In genomic region chr17:974778-975177, GRCh38 we compare ENCODE assay signal across 7 cellular contexts. TPM values are rescaled to one million over a fixed set of nuclear protein-coding genes. Genes with fewer than 3 reads are reported as not detected.
DNase-seq lines count a peak whose midpoint lies in the region; ATAC-seq and TF ChIP-seq lines count a peak whose summit lies in the region.
"Not testable (repeated sequence)": the region's sequence is repeated elsewhere in the genome, so short reads cannot be mapped to it uniquely, and the experiment has no call there.

No MANE protein-coding gene starts in this region.

- not testable (repeated sequence) for H2BK20ac ChIP-seq in IMR-90 (ENCODE audit: low read depth, low read length)

- not testable (repeated sequence) for H3K36me3 ChIP-seq in Caco-2 (ENCODE audit: control insufficient read depth, insufficient read depth, low read length); mammary epithelial cell (ENCODE audit: insufficient read depth, low read length); cardiac muscle cell; lower lobe of right lung; trophoblast cell (ENCODE audit: control insufficient read depth in 1 of 2, insufficient read depth in 2 of 2, low read length in 2 of 2); transverse colon
- peaks cover 12% of the 10 kb centered on the region for H3K36me3 ChIP-seq in IMR-90 (ENCODE audit: control insufficient read depth, insufficient read depth, low read length)

- not testable (repeated sequence) for H4K5ac ChIP-seq in IMR-90 (ENCODE audit: low read depth, low read length)

- peaks cover 13% of the 10 kb centered on the region for H3K9me1 ChIP-seq in IMR-90 (ENCODE audit: insufficient read depth, low read length)

- H4K12ac ChIP-seq in trophoblast cell (ENCODE audit: low read depth, low read length), result not testable (repeated sequence)

- 93% methylated on average over 2 of the region's 2 CpGs; no CpG with 5 or more reads in 1 of the 2 experiments for WGBS in IMR-90 (ENCODE audit: extremely low coverage in 2 of 2, insufficient read length in 1 of 2), 2 experiments
- WGBS in mammary epithelial cell (ENCODE audit: low coverage, missing lambda C conversion rate), result 88% methylated on average over 2 of the region's 2 CpGs
- whole genome bisulfite sequencing in trophoblast cell (ENCODE audit: extremely low coverage, insufficient coverage, insufficient read length), result no CpG with 5 or more reads among the region's 2 CpGs
- WGBS in transverse colon (ENCODE audit: low coverage in 1 of 2), 2 donors, result 65 to 80% methylated on average over 2 of the region's 2 CpGs

- peaks cover 25% of the 10 kb centered on the region for H3K4me1 Mint-ChIP-seq in Caco-2 (ENCODE audit: low read depth, unreplicated experiment)

- not testable (repeated sequence) for ATAC-seq in IMR-90 (ENCODE audit: low read depth); lower lobe of right lung

- intact Hi-C loops in Caco-2 (cut with micrococcal nuclease; ENCODE audit: unreplicated experiment) (loop anchor here (5.0 kb wide), 1 partner anchor 97 kb away; no protein-coding TSS in a partner anchor), transverse colon (cut with DNase I; ENCODE audit: low total_unique reads) (loop anchor here (10.0 kb wide), 2 partner anchors 60 to 90 kb away; no protein-coding TSS in a partner anchor)
- intact Hi-C loops in IMR-90 (cut with micrococcal nuclease); mammary epithelial cell (cut with micrococcal nuclease); lower lobe of right lung (cut with DNase I): not testable (repeated sequence)

- H3K4me2 ChIP-seq in IMR-90 (ENCODE audit: low read depth, low read length) (peak overlapping the region; percentile 57; the same call in 1 of the 2 replicates), mammary epithelial cell (ENCODE audit: insufficient read depth, low read depth, low read length) (peak overlapping the region; percentile 28)
- H3K4me2 ChIP-seq in trophoblast cell (ENCODE audit: low read length), result not testable (repeated sequence)

- not testable (repeated sequence) for H2AK5ac ChIP-seq in IMR-90 (ENCODE audit: low read depth, low read length); trophoblast cell (ENCODE audit: low read length)

- peaks cover 86% of the 10 kb centered on the region for H3K79me2 ChIP-seq in mammary epithelial cell (ENCODE audit: insufficient read depth, low read length)
- H3K79me2 ChIP-seq in trophoblast cell (ENCODE audit: control insufficient read depth, insufficient read depth, low read length, poor library complexity), result peaks cover 31% of the 10 kb centered on the region

- DNase-seq in Caco-2; IMR-90; mammary epithelial cell; cardiac muscle cell (ENCODE audit: low read depth in 1 of 2, low spot score in 1 of 2); trophoblast cell; transverse colon: not testable (repeated sequence)
- DNase-seq in lower lobe of right lung, result peak; percentile 31

- H3K4me1 ChIP-seq in Caco-2, result peaks cover 46% of the 10 kb centered on the region
- peaks cover 14% of the 10 kb centered on the region for H3K4me1 ChIP-seq in IMR-90 (ENCODE audit: control insufficient read depth, insufficient read depth, low read length)
- H3K4me1 ChIP-seq in mammary epithelial cell (ENCODE audit: insufficient read depth, low read length), result peaks cover 41% of the 10 kb centered on the region
- H3K4me1 ChIP-seq in cardiac muscle cell (ENCODE audit: low read depth), result peaks cover 43% of the 10 kb centered on the region
- H3K4me1 ChIP-seq in lower lobe of right lung, result peaks cover 43% of the 10 kb centered on the region
- H3K4me1 ChIP-seq in trophoblast cell (ENCODE audit: control insufficient read depth in 1 of 2, insufficient read depth in 2 of 2, low read length in 2 of 2), result peaks cover 14 to 16% of the 10 kb centered on the region in 2 experiments
- peaks cover 0 to 27% (median 9%) of the 10 kb centered on the region in 4 donors for H3K4me1 ChIP-seq in transverse colon

- not testable (repeated sequence) for H3K18ac ChIP-seq in IMR-90 (ENCODE audit: low read depth, low read length); trophoblast cell (ENCODE audit: low read length)

- H3K9ac ChIP-seq in IMR-90 (ENCODE audit: low read depth, low read length); mammary epithelial cell (ENCODE audit: insufficient read depth, low read length); trophoblast cell (ENCODE audit: low read length): not testable (repeated sequence)

- H4K91ac ChIP-seq in IMR-90 (ENCODE audit: insufficient read depth, low read depth, low read length); trophoblast cell (ENCODE audit: low read depth, low read length): not testable (repeated sequence)

- not testable (repeated sequence) for H3K4me3 Mint-ChIP-seq in Caco-2 (ENCODE audit: unreplicated experiment)

- not testable (repeated sequence) for TF ChIP-seq POLR2A in IMR-90 (IDR thresholded peaks at IDR 0.05; ENCODE audit: low read depth, low read length); transverse colon (IDR thresholded peaks at IDR 0.05)

- peaks cover 75% of the 10 kb centered on the region for H3K36me3 Mint-ChIP-seq in Caco-2 (ENCODE audit: insufficient read depth, unreplicated experiment)

- not testable (repeated sequence) for H3K56ac ChIP-seq in IMR-90 (ENCODE audit: extremely low read depth, insufficient read depth, low read length)

- H2AFZ ChIP-seq in IMR-90 (replicated peaks; ENCODE audit: low read length, poor library complexity); mammary epithelial cell (ENCODE audit: low read depth, low read length); trophoblast cell (ENCODE audit: insufficient read depth, low read length, poor library complexity): not testable (repeated sequence)

- POLR2A ChIA-PET in Caco-2 (lab: Charles Lee); IMR-90 (lab: Charles Lee; ENCODE audit: unreplicated experiment): not testable (repeated sequence)

- H3K27ac ChIP-seq in IMR-90 (ENCODE audit: insufficient read depth, low read length); mammary epithelial cell (ENCODE audit: insufficient read depth, low read depth, low read length); lower lobe of right lung; trophoblast cell (ENCODE audit: low read depth, low read length): not testable (repeated sequence)
- H3K27ac ChIP-seq in cardiac muscle cell (peak overlapping the region; percentile 49), transverse colon (peak overlapping the region in 3 of 4 donors; percentile 90 to 91 (median 91))

- H3K4me3 ChIP-seq in Caco-2 (ENCODE audit: low read depth, low read length); IMR-90 (ENCODE audit: insufficient read depth, low read depth, low read length); mammary epithelial cell (replicated peaks in 1 of 3; ENCODE audit: insufficient read depth in 1 of 3, low read depth in 2 of 3, low read length in 3 of 3); cardiac muscle cell; lower lobe of right lung; trophoblast cell (ENCODE audit: low read depth, low read length); transverse colon: not testable (repeated sequence)

- not testable (repeated sequence) for TF ChIP-seq EP300 in transverse colon (IDR thresholded peaks at IDR 0.05; ENCODE audit: low read depth)

- not testable (repeated sequence) for H2BK15ac ChIP-seq in IMR-90 (ENCODE audit: low read depth, low read length)

- peaks cover 81% of the 10 kb centered on the region for H4K20me1 ChIP-seq in IMR-90 (ENCODE audit: insufficient read depth, low read length)
- H4K20me1 ChIP-seq in mammary epithelial cell (ENCODE audit: insufficient read depth, low read length), result not testable (repeated sequence)

- not testable (repeated sequence) for H3K27me3 ChIP-seq in Caco-2 (replicated peaks; ENCODE audit: control insufficient read depth, insufficient read depth, low read length); IMR-90 (ENCODE audit: control insufficient read depth, insufficient read depth, low read length); mammary epithelial cell (ENCODE audit: insufficient read depth, low read length); cardiac muscle cell; lower lobe of right lung (ENCODE audit: low read depth); trophoblast cell (ENCODE audit: insufficient read depth, low read length)
- peaks cover 43% of the 10 kb centered on the region for H3K27me3 ChIP-seq in transverse colon

- not testable (repeated sequence) for H2BK12ac ChIP-seq in trophoblast cell (ENCODE audit: low read length)

- BruUV-seq in Caco-2 (replicated peaks; lab: Mats Ljungman, UMichigan); IMR-90 (replicated peaks; lab: Mats Ljungman, UMichigan); mammary epithelial cell (replicated peaks; lab: Mats Ljungman, UMichigan): not testable (repeated sequence)

- H3K9me3 ChIP-seq in Caco-2; IMR-90 (ENCODE audit: control insufficient read depth, insufficient read depth, low read length); mammary epithelial cell (replicated peaks; ENCODE audit: insufficient read depth, low read length); cardiac muscle cell (ENCODE audit: low read depth); lower lobe of right lung; trophoblast cell (ENCODE audit: insufficient read depth, low read depth, low read length); transverse colon: not testable (repeated sequence)

- peaks cover 22 to 64% of the 10 kb centered on the region in 2 experiments for H3K79me1 ChIP-seq in IMR-90 (ENCODE audit: low read depth in 1 of 2, low read length in 2 of 2)
- H3K79me1 ChIP-seq in trophoblast cell (ENCODE audit: low read length), result peaks cover 11% of the 10 kb centered on the region

- in situ Hi-C loops in IMR-90 (cut with MboI; ENCODE audit: low sequenced_read_pairs); transverse colon (cut with MboI; ENCODE audit: low pct_ligation_motif_present in 1 of 4, low pct_unique_long_range_greater_than_20kb in 1 of 4, low sequenced_read_pairs in 3 of 4): not testable (repeated sequence)
- in situ Hi-C loops in mammary epithelial cell (cut with MboI; ENCODE audit: low sequenced_read_pairs in 2 of 2), result loop anchor here in 1 of 2 donors (10.0 kb wide), 1 partner anchor 100 kb away; no protein-coding TSS in a partner anchor

- H2BK5ac ChIP-seq in IMR-90 (ENCODE audit: low read depth, low read length, poor library complexity, severe bottlenecking); trophoblast cell (ENCODE audit: low read depth, low read length, poor library complexity): not testable (repeated sequence)

- not testable (repeated sequence) for H3K14ac ChIP-seq in IMR-90 (replicated peaks; ENCODE audit: low read depth, low read length); trophoblast cell (ENCODE audit: low read length)

- dilution Hi-C loops in IMR-90 (cut with HindIII; ENCODE audit: low sequenced_read_pairs, unreplicated experiment) (loop anchor here (25.0 kb wide), 1 partner anchor 187 kb away; the partner anchor contains the start of genes GLOD4 and MRM3), mammary epithelial cell (cut with HindIII; ENCODE audit: low sequenced_read_pairs) (loop anchor here (5.0 kb wide), 3 partner anchors 32 to 177 kb away; no protein-coding TSS in a partner anchor)

- not testable (repeated sequence) for H3K4ac ChIP-seq in IMR-90 (ENCODE audit: low read depth, low read length)
- H3K4ac ChIP-seq in trophoblast cell (ENCODE audit: low read depth, low read length), result peak overlapping the region; percentile 97

- not testable (repeated sequence) for H3K9me3 Mint-ChIP-seq in Caco-2 (ENCODE audit: unreplicated experiment)

- not testable (repeated sequence) for H3K23ac ChIP-seq in IMR-90 (ENCODE audit: low read depth, low read length); trophoblast cell (ENCODE audit: low read length)

- not testable (repeated sequence) for H2BK120ac ChIP-seq in IMR-90 (ENCODE audit: low read depth, low read length); trophoblast cell (ENCODE audit: insufficient read depth, low read length, poor library complexity)

- not testable (repeated sequence) for H3K27me3 Mint-ChIP-seq in Caco-2 (ENCODE audit: insufficient read depth, unreplicated experiment)

- peak overlapping the region; percentile 55 for H3K27ac Mint-ChIP-seq in Caco-2 (ENCODE audit: unreplicated experiment)

- H2AK9ac ChIP-seq in IMR-90 (replicated peaks; ENCODE audit: low read depth, low read length, poor library complexity), result not testable (repeated sequence)

- not testable (repeated sequence) for TF ChIP-seq CTCF in Caco-2 (IDR thresholded peaks at IDR 0.05; ENCODE audit: insufficient read depth in 1 of 2, low read depth in 1 of 2, low read length in 1 of 2, severe bottlenecking in 1 of 2, unreplicated experiment in 1 of 2); IMR-90 (conservative IDR thresholded peaks at IDR 0.05; ENCODE audit: low read depth, low read length); mammary epithelial cell (conservative IDR thresholded peaks at IDR 0.05 in 1 of 2, IDR thresholded peaks at IDR 0.05 in 1 of 2; ENCODE audit: extremely low read depth in 1 of 2, insufficient read depth in 1 of 2, low read depth in 1 of 2, low read length in 2 of 2); cardiac muscle cell (IDR thresholded peaks at IDR 0.05; ENCODE audit: low read depth, low read length); lower lobe of right lung (IDR thresholded peaks at IDR 0.05); transverse colon (IDR thresholded peaks at IDR 0.05)

- not testable (repeated sequence) for TF ChIP-seq RAD21 in IMR-90 (IDR thresholded peaks at IDR 0.05; ENCODE audit: low read length)

- H4K8ac ChIP-seq in IMR-90 (ENCODE audit: low read depth in 2 of 2, low read length in 2 of 2); trophoblast cell (ENCODE audit: low read depth, low read length): not testable (repeated sequence)

- CTCF ChIA-PET in Caco-2 (lab: Charles Lee); IMR-90 (lab: Yijun Ruan, JAX): not testable (repeated sequence)
- CTCF ChIA-PET in mammary epithelial cell (lab: Charles Lee; ENCODE audit: low non-redundant PET), result interaction anchor here (0.6 kb wide), 1 partner anchor 82 kb away, joined by 3 read pairs; no protein-coding TSS in a partner anchor

RNA-seq across cellular contexts. Expression of gene NXN, which starts 4.8 kb away (rescaled TPM):
- total RNA-seq in Caco-2 (2022) (68.4 and 76.7 TPM in 2 replicates), IMR-90 (2012; rRNA removed) (52.5 and 52.8 TPM in 2 replicates), mammary epithelial cell (100 to 1,000 TPM; 126 to 128 TPM), cardiac muscle cell (107 and 122 TPM in 2 replicates), lower lobe of right lung (42.6 TPM), transverse colon (100 to 1,000 TPM in 1 of 4 donors, 10 to 100 TPM in 3; 10.6 to 222 (median 13.8) TPM)
- polyA plus RNA-seq in IMR-90 (2012; rRNA removed) (116 and 120 TPM in 2 replicates), mammary epithelial cell (87.8 TPM), cardiac muscle cell (120 and 128 TPM in 2 replicates)
- 89.4 and 117 TPM in 2 replicates for polyA plus RNA-seq in IMR-90 (2012; cell fraction: cytosol; rRNA removed)
- polyA plus RNA-seq in IMR-90 (2012; cell fraction: nucleus; rRNA removed; ENCODE audit: low replicate concordance), result 67.9 and 90.2 TPM in 2 replicates
- polyA minus RNA-seq in mammary epithelial cell, result 188 TPM
- 57.9 and 59.2 TPM in 2 replicates for polyA plus RNA-seq in trophoblast cell (2013)

RNA-seq across cellular contexts. Expression of gene TIMM22, which starts 22.2 kb away (rescaled TPM):
- 20.1 and 20.6 TPM in 2 replicates for total RNA-seq in Caco-2 (2022)
- total RNA-seq in IMR-90 (2012; rRNA removed), result 12.7 and 14.4 TPM in 2 replicates
- polyA plus RNA-seq in IMR-90 (2012; rRNA removed), result 12.7 and 12.9 TPM in 2 replicates
- 9.9 and 11.0 TPM in 2 replicates for polyA plus RNA-seq in IMR-90 (2012; cell fraction: cytosol; rRNA removed)
- 4.6 and 5.7 TPM in 2 replicates for polyA plus RNA-seq in IMR-90 (2012; cell fraction: nucleus; rRNA removed; ENCODE audit: low replicate concordance)
- 10 to 100 TPM; 14.3 to 17.2 TPM for total RNA-seq in mammary epithelial cell
- 17.8 TPM for polyA plus RNA-seq in mammary epithelial cell
- 20.6 TPM for polyA minus RNA-seq in mammary epithelial cell
- 26.8 and 28.4 TPM in 2 replicates for total RNA-seq in cardiac muscle cell
- polyA plus RNA-seq in cardiac muscle cell, result 33.1 and 34.7 TPM in 2 replicates
- total RNA-seq in lower lobe of right lung, result 9.1 TPM
- 10.6 and 10.9 TPM in 2 replicates for polyA plus RNA-seq in trophoblast cell (2013)
- total RNA-seq in transverse colon, result 10 to 100 TPM; 10.5 to 17.6 (median 12.1) TPM
